ENCODE assay signal across 16 cellular contexts in genomic region chr5:173808079-173808808, GRCh38.
A peak's percentile ranks its signal among the peaks of the same experiment; 100 is the strongest.
DNase-seq lines count a peak whose midpoint lies in the region; ATAC-seq, FAIRE-seq and TF ChIP-seq lines count a peak whose summit lies in the region.
"Had no signal": no experiment of that assay in that cellular context is flagged by ENCODE, and none has a peak within 500 bp of the region (broad histone marks: within the 10 kb centered on the region; RNA-seq: fewer than 3 reads in every experiment).

No MANE protein-coding gene starts in this region.

- WGBS in gastroesophageal sphincter (ENCODE audit: low coverage in 1 of 2), 2 donors, result 75 to 88% methylated on average over 2 to 5 of the region's 9 CpGs
- WGBS in esophagus muscularis mucosa, result 89% methylated on average over 9 of the region's 9 CpGs

- no peak overlapping the region for H3K9ac ChIP-seq in colonic mucosa (ENCODE audit: low read depth in 2 of 2, low read length in 2 of 2)

- no peak overlapping the region for H3K4me3 ChIP-seq in gastroesophageal sphincter
- no peak overlapping the region for H3K4me3 ChIP-seq in colonic mucosa
- H3K4me3 ChIP-seq in esophagus muscularis mucosa, result no peak overlapping the region
- H3K4me3 ChIP-seq: GM12878, thyroid gland had no signal

- TF ChIP-seq EP300 in gastroesophageal sphincter (IDR thresholded peaks at IDR 0.05) (no peak), esophagus muscularis mucosa (IDR thresholded peaks at IDR 0.05) (no peak)

- TF ChIP-seq CTCF in gastroesophageal sphincter (IDR thresholded peaks at IDR 0.05) (no peak), colonic mucosa (IDR thresholded peaks at IDR 0.05) (no peak), esophagus muscularis mucosa (IDR thresholded peaks at IDR 0.05) (no peak)

- ATAC-seq in gastroesophageal sphincter (peak; percentile 31), HG03442 (IDR thresholded peaks at IDR 0.05; ENCODE audit: unreplicated experiment) (no peak)
- ATAC-seq: GM12878; left ventricle myocardium superior; stimulated activated memory B cell treated with anti-CD40 and anti-IgM and Interleukin-4, amounts not matched to agents 10 μg/mL and 1 μg/mL and 100 μg/mL, for 72 hours had no signal

- intact Hi-C loops in colonic mucosa (cut with DNase I) (no loop called here), esophagus muscularis mucosa (cut with DNase I) (no loop called here)

- H3K4me1 ChIP-seq in gastroesophageal sphincter (no peaks in the 10 kb centered on the region), colonic mucosa (no peaks in the 10 kb centered on the region), esophagus muscularis mucosa (no peaks in the 10 kb centered on the region)
- H3K4me1 ChIP-seq: thyroid gland had no signal

- TF ChIP-seq POLR2A in gastroesophageal sphincter (IDR thresholded peaks at IDR 0.05) (no peak), esophagus muscularis mucosa (IDR thresholded peaks at IDR 0.05; ENCODE audit: low read depth) (no peak)

- H3K36me3 ChIP-seq in gastroesophageal sphincter, result no peaks in the 10 kb centered on the region
- no peaks in the 10 kb centered on the region for H3K36me3 ChIP-seq in colonic mucosa
- no peaks in the 10 kb centered on the region for H3K36me3 ChIP-seq in esophagus muscularis mucosa
- H3K36me3 ChIP-seq: thyroid gland had no signal

- H3K27ac ChIP-seq in gastroesophageal sphincter (no peak overlapping the region), temporal lobe (ENCODE audit: low read depth, low read length) (peak overlapping the region; percentile 4), colonic mucosa (no peak overlapping the region), esophagus muscularis mucosa (replicated peaks in 1 of 4) (no peak overlapping the region)
- H3K27ac ChIP-seq: thyroid gland had no signal

- no peak for DNase-seq in HTR-8/SVneo (ENCODE audit: insufficient read length, low spot score)
- peak; percentile 18 for DNase-seq in OCI-M1 (lab: John Stamatoyannopoulos, UW)
- no peak for DNase-seq in colonic mucosa
- DNase-seq in esophagus muscularis mucosa (ENCODE audit: extremely low spot score), result no peak
- DNase-seq: activated CD4-positive, alpha-beta T cell treated with anti-CD3 and anti-CD28 coated beads, Interleukin-2, amount 10 ng/mL, durations not matched to agents 24 days and 14 days; DMS 273 treated with DMSO at 0.1 percent for 48 hours; GDM1; left ventricle myocardium superior; SW 1271; thyroid gland had no signal

- FAIRE-seq in HTR-8/SVneo (lab: Jason Lieb, UNC), result peak; percentile 23
- FAIRE-seq: GM12878, H54 had no signal

- H3K9me3 ChIP-seq in gastroesophageal sphincter (no peaks in the 10 kb centered on the region), colonic mucosa (no peaks in the 10 kb centered on the region), esophagus muscularis mucosa (peaks cover 0 to 5% (median 0%) of the 10 kb centered on the region in 4 donors)
- H3K9me3 ChIP-seq: thyroid gland had no signal

- H3K27me3 ChIP-seq in gastroesophageal sphincter (no peaks in the 10 kb centered on the region), colonic mucosa (no peaks in the 10 kb centered on the region), esophagus muscularis mucosa (no peaks in the 10 kb centered on the region)
- H3K27me3 ChIP-seq: thyroid gland had no signal
